13 cellular contexts compared by ENCODE assay signal in genomic region chr16:85746431-85747227, GRCh38. TPM values are rescaled to one million over a fixed set of nuclear protein-coding genes. Genes with fewer than 3 reads are reported as not detected.
DNase-seq lines count a peak whose midpoint lies in the region; ATAC-seq, FAIRE-seq and TF ChIP-seq lines count a peak whose summit lies in the region.
"Had no signal": no experiment of that assay in that cellular context is flagged by ENCODE, and none has a peak within 500 bp of the region (broad histone marks: within the 10 kb centered on the region; RNA-seq: fewer than 3 reads in every experiment).

No MANE protein-coding gene starts in this region.

- H3K36me3 ChIP-seq in astrocyte (ENCODE audit: insufficient read depth, low read length), result no peaks in the 10 kb centered on the region

- peaks cover 5% of the 10 kb centered on the region for H3K79me2 ChIP-seq in astrocyte (ENCODE audit: insufficient read depth, low read length)

- peak overlapping the region; percentile 52 for H3K4me2 ChIP-seq in astrocyte (ENCODE audit: low read length)

- no peaks in the 10 kb centered on the region for H3K9me3 ChIP-seq in astrocyte (ENCODE audit: insufficient read depth, low read depth, low read length)
- H3K9me3 ChIP-seq: psoas muscle had no signal

- H3K27ac Mint-ChIP-seq in astrocyte (ENCODE audit: unreplicated experiment) (no peak overlapping the region), memory B cell (no peak overlapping the region)
- H3K27ac Mint-ChIP-seq in activated naive CD4-positive, alpha-beta T cell treated with anti-CD3 and anti-CD28 coated beads, Interleukin-2, amount 10 ng/mL, durations not matched to agents 7 days and 5 days, result no peak overlapping the region

- CTCF ChIA-PET in activated naive CD4-positive, alpha-beta T cell treated with anti-CD3 and anti-CD28 coated beads, Interleukin-2, amount 10 ng/mL, durations not matched to agents 7 days and 5 days (lab: Charles Lee), result no interaction called here

- peaks cover 15% of the 10 kb centered on the region for H3K27me3 Mint-ChIP-seq in astrocyte (ENCODE audit: low read depth, unreplicated experiment)
- peaks cover 2% of the 10 kb centered on the region for H3K27me3 Mint-ChIP-seq in memory B cell
- H3K27me3 Mint-ChIP-seq in activated naive CD4-positive, alpha-beta T cell treated with anti-CD3 and anti-CD28 coated beads, Interleukin-2, amount 10 ng/mL, durations not matched to agents 7 days and 5 days, result peaks cover 58% of the 10 kb centered on the region

- H3K4me3 Mint-ChIP-seq in astrocyte (ENCODE audit: unreplicated experiment) (no peak overlapping the region), memory B cell (peak overlapping the region; percentile 40)
- H3K4me3 Mint-ChIP-seq in activated naive CD4-positive, alpha-beta T cell treated with anti-CD3 and anti-CD28 coated beads, Interleukin-2, amount 10 ng/mL, durations not matched to agents 7 days and 5 days, result no peak overlapping the region

- DNase-seq in Daoy (ENCODE audit: low read depth) (peak; percentile 85), astrocyte (ENCODE audit: low read depth) (peak; percentile 32), memory B cell (ENCODE audit: low spot score in 2 of 2) (no peak), left lobe of liver (ENCODE audit: low spot score) (no peak), MV-4-11 (lab: John Stamatoyannopoulos, UW) (no peak)
- no peak for DNase-seq in activated naive CD4-positive, alpha-beta T cell treated with anti-CD3 and anti-CD28 coated beads, Interleukin-2, amount 10 ng/mL, durations not matched to agents 7 days and 5 days
- DNase-seq: activated effector memory CD4-positive, alpha-beta T cell treated with anti-CD3 and anti-CD28 coated beads, Interleukin-2, amount 50 U/mL, for 16 hours; cortex of kidney; kidney glomerular epithelial cell; psoas muscle had no signal

- peaks cover 26% of the 10 kb centered on the region for H3K4me1 ChIP-seq in astrocyte (ENCODE audit: insufficient read depth, low read length)

- no peak overlapping the region for H3K4me3 ChIP-seq in astrocyte (ENCODE audit: insufficient read depth, low read depth, low read length)
- H3K4me3 ChIP-seq: psoas muscle had no signal

- TF ChIP-seq CTCF in astrocyte (IDR thresholded peaks at IDR 0.05; ENCODE audit: insufficient read depth, low read depth, low read length), result no peak

- H2AFZ ChIP-seq in astrocyte (ENCODE audit: low read depth, low read length), result no peak overlapping the region

- no peak for FAIRE-seq in astrocyte (lab: Jason Lieb, UNC)
- FAIRE-seq: TTC549 had no signal

- no peaks in the 10 kb centered on the region for H3K36me3 Mint-ChIP-seq in astrocyte (ENCODE audit: low read depth, unreplicated experiment)
- peaks cover 4% of the 10 kb centered on the region for H3K36me3 Mint-ChIP-seq in memory B cell
- H3K36me3 Mint-ChIP-seq in activated naive CD4-positive, alpha-beta T cell treated with anti-CD3 and anti-CD28 coated beads, Interleukin-2, amount 10 ng/mL, durations not matched to agents 7 days and 5 days, result no peaks in the 10 kb centered on the region

- H3K9me3 Mint-ChIP-seq in astrocyte (ENCODE audit: unreplicated experiment), result peaks cover 1% of the 10 kb centered on the region
- no peaks in the 10 kb centered on the region for H3K9me3 Mint-ChIP-seq in memory B cell
- H3K9me3 Mint-ChIP-seq in activated naive CD4-positive, alpha-beta T cell treated with anti-CD3 and anti-CD28 coated beads, Interleukin-2, amount 10 ng/mL, durations not matched to agents 7 days and 5 days, result no peaks in the 10 kb centered on the region

- H3K27me3 ChIP-seq in astrocyte (ENCODE audit: insufficient read depth, low read length), result no peaks in the 10 kb centered on the region

- peaks cover 7% of the 10 kb centered on the region for H4K20me1 ChIP-seq in astrocyte (ENCODE audit: insufficient read depth, low read length)

- peak; percentile 57 for ATAC-seq in HG02884 (IDR thresholded peaks at IDR 0.05; ENCODE audit: unreplicated experiment)
- ATAC-seq in memory B cell (ENCODE audit: low read depth), result no peak
- ATAC-seq in HG03342 (IDR thresholded peaks at IDR 0.05; ENCODE audit: unreplicated experiment), result no peak
- ATAC-seq in left lobe of liver, result no peak

- no peak overlapping the region for H3K9ac ChIP-seq in astrocyte (ENCODE audit: low read length)

- H3K27ac ChIP-seq in astrocyte (ENCODE audit: low read depth, low read length), result no peak overlapping the region
- H3K27ac ChIP-seq: psoas muscle had no signal

- H3K4me1 Mint-ChIP-seq in astrocyte (ENCODE audit: low read depth, unreplicated experiment), result peaks cover 7% of the 10 kb centered on the region
- peaks cover 25% of the 10 kb centered on the region for H3K4me1 Mint-ChIP-seq in memory B cell
- H3K4me1 Mint-ChIP-seq in activated naive CD4-positive, alpha-beta T cell treated with anti-CD3 and anti-CD28 coated beads, Interleukin-2, amount 10 ng/mL, durations not matched to agents 7 days and 5 days, result peaks cover 9% of the 10 kb centered on the region

RNA-seq across cellular contexts. Expression of gene C16orf74, which starts 4.3 kb away (rescaled TPM):
- total RNA-seq in Daoy (2014; rRNA removed; shearing (Covaris generic)), result 14.1 and 17.8 TPM in 2 replicates
- total RNA-seq in astrocyte (2.6 and 4.7 TPM in 2 replicates), left lobe of liver (0.30 TPM)

RNA-seq across cellular contexts. Expression of gene EMC8, which starts 52.7 kb away (rescaled TPM):
- 40.5 and 46.5 TPM in 2 replicates for total RNA-seq in Daoy (2014; rRNA removed; shearing (Covaris generic))
- total RNA-seq in astrocyte, result 41.3 and 42.7 TPM in 2 replicates
- 13.3 TPM for total RNA-seq in left lobe of liver

RNA-seq across cellular contexts. Expression of gene COX4I1, which starts 52.9 kb away (rescaled TPM):
- 465 and 540 TPM in 2 replicates for total RNA-seq in Daoy (2014; rRNA removed; shearing (Covaris generic))
- total RNA-seq in astrocyte (453 and 459 TPM in 2 replicates), left lobe of liver (302 TPM)

RNA-seq across cellular contexts. Expression of gene GINS2, which starts 57.9 kb away (rescaled TPM):
- 31.4 and 38.1 TPM in 2 replicates for total RNA-seq in Daoy (2014; rRNA removed; shearing (Covaris generic))
- total RNA-seq in astrocyte (2.2 and 3.4 TPM in 2 replicates), left lobe of liver (0.88 TPM)

Comparison
In these comparisons a context has a peak if more than half of its experiments do, and no peak if none do; other contexts are left out.
1. DNase-seq: peak in Daoy (single experiment) and astrocyte (single experiment); none in memory B cell (0 of 2), left lobe of liver (single experiment), activated naive CD4-positive, alpha-beta T cell treated with anti-CD3 and anti-CD28 coated beads, Interleukin-2, amount 10 ng/mL, durations not matched to agents 7 days and 5 days (single experiment) and MV-4-11 (single experiment).